ENCODE assay signal across 2 cellular contexts in the genomic region with DNA sequence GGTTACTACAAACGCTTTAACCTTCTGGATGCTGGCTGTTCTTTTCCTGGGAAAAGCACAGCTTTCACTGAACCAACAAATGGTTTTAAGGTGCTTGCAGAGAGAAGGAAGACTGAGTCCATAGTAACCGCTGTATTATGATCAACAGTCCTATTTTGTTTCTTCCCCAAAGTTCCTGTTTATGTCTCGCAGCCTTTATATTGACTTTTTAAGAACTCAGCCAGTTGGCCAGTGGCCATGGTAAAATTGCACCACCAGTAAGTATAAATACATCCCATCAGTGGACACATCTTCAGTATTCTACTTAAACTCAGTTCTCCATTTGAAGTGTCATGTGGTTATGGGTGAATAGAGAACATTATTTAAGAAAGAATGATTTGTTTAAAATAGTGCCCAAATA.
TF ChIP-seq lines count a peak whose summit lies in the region.

No MANE protein-coding gene starts in this region.

TF ChIP-seq in SK-N-SH, 30 proteins besides CTCF, POLR2A, EP300 and RAD21 (continued from another document):
- TF ChIP-seq, protein P1, sequence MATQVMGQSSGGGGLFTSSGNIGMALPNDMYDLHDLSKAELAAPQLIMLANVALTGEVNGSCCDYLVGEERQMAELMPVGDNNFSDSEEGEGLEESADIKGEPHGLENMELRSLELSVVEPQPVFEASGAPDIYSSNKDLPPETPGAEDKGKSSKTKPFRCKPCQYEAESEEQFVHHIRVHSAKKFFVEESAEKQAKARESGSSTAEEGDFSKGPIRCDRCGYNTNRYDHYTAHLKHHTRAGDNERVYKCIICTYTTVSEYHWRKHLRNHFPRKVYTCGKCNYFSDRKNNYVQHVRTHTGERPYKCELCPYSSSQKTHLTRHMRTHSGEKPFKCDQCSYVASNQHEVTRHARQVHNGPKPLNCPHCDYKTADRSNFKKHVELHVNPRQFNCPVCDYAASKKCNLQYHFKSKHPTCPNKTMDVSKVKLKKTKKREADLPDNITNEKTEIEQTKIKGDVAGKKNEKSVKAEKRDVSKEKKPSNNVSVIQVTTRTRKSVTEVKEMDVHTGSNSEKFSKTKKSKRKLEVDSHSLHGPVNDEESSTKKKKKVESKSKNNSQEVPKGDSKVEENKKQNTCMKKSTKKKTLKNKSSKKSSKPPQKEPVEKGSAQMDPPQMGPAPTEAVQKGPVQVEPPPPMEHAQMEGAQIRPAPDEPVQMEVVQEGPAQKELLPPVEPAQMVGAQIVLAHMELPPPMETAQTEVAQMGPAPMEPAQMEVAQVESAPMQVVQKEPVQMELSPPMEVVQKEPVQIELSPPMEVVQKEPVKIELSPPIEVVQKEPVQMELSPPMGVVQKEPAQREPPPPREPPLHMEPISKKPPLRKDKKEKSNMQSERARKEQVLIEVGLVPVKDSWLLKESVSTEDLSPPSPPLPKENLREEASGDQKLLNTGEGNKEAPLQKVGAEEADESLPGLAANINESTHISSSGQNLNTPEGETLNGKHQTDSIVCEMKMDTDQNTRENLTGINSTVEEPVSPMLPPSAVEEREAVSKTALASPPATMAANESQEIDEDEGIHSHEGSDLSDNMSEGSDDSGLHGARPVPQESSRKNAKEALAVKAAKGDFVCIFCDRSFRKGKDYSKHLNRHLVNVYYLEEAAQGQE (IDR thresholded peaks at IDR 0.05; ENCODE audit: low read depth, low read length): no peak
- TF ChIP-seq, protein P2, sequence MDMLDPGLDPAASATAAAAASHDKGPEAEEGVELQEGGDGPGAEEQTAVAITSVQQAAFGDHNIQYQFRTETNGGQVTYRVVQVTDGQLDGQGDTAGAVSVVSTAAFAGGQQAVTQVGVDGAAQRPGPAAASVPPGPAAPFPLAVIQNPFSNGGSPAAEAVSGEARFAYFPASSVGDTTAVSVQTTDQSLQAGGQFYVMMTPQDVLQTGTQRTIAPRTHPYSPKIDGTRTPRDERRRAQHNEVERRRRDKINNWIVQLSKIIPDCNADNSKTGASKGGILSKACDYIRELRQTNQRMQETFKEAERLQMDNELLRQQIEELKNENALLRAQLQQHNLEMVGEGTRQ (IDR thresholded peaks at IDR 0.05; ENCODE audit: borderline replicate concordance, low read depth, low read length): no peak
- no peak for TF ChIP-seq YY1 (IDR thresholded peaks at IDR 0.05; ENCODE audit: low read depth)
- no peak for TF ChIP-seq RFX5 (IDR thresholded peaks at IDR 0.05; ENCODE audit: low read length)
- no peak for TF ChIP-seq TAF1 (IDR thresholded peaks at IDR 0.05; ENCODE audit: borderline replicate concordance, low read depth, low read length)
- no peak for TF ChIP-seq FOSL2 (IDR thresholded peaks at IDR 0.05; ENCODE audit: borderline replicate concordance, low read depth)

TF ChIP-seq in SK-N-SH treated with all-trans-retinoic acid at 6 μM for 48 hours, 23 proteins besides CTCF, POLR2A, EP300 and RAD21 (continued from another document):
- no peak for TF ChIP-seq CSDC2 (CRISPR knock-in tag; IDR thresholded peaks at IDR 0.05)
- no peak for TF ChIP-seq CREB5 (CRISPR knock-in tag; IDR thresholded peaks at IDR 0.05; ENCODE audit: low read depth)
- no peak for TF ChIP-seq ARNTL (CRISPR knock-in tag; IDR thresholded peaks at IDR 0.05; ENCODE audit: borderline replicate concordance, low read depth)
